In the genomic region with DNA sequence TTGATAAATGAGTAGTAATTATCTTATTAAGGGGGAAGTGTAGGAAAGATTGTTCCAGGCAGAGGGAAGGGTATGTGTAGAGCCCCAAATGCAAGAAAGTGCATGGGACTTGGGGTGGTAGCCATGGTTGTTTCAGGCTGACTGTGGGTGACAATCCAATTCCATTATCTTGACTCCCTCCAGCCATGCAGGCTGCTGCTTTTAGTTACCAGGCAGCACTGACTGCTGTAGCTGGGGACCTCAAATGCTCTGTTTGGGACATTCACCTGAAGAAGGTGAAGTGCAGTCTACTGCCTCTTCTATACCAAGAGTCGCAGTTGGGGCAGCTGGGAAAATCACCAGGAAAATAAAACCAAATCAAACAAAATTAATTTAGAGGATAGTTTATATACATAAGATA, we compare ENCODE assay signal across 29 cellular contexts.
"Had no signal": no experiment of that assay in that cellular context is flagged by ENCODE, and none has a peak within 500 bp of the region (broad histone marks: within the 10 kb centered on the region; RNA-seq: fewer than 3 reads in every experiment).

No MANE protein-coding gene starts in this region.

- H3K36me3 Mint-ChIP-seq: activated naive CD8-positive, alpha-beta T cell treated with anti-CD3 and anti-CD28 coated beads for 36 hours; brain; immature natural killer cell had no signal

- ATAC-seq: activated CD4-positive, CD25-positive, alpha-beta regulatory T cell treated with anti-CD3 and anti-CD28 coated beads, Interleukin-2, amount 50 U/mL, for 24 hours; left colon; sciatic nerve had no signal

- H3K27ac Mint-ChIP-seq: activated naive CD4-positive, alpha-beta T cell treated with anti-CD3 and anti-CD28 coated beads for 36 hours; activated naive CD8-positive, alpha-beta T cell treated with anti-CD3 and anti-CD28 coated beads for 36 hours; brain; endodermal cell; immature natural killer cell; progenitor cell of endocrine pancreas; T-helper 1 cell treated with Interleukin-12 subunit alpha and Interleukin-12 subunit beta and Interleukin-4 antibody, amounts not matched to agents 30 μg/mL and 1 μg/mL, for 36 hours had no signal

- H3K27me3 Mint-ChIP-seq: activated naive CD8-positive, alpha-beta T cell treated with anti-CD3 and anti-CD28 coated beads for 36 hours; brain had no signal

- H3K36me3 ChIP-seq: adrenal gland, esophagus squamous epithelium, transverse colon, WERI-Rb-1 had no signal

- H3K4me1 Mint-ChIP-seq: activated naive CD8-positive, alpha-beta T cell treated with anti-CD3 and anti-CD28 coated beads for 36 hours; immature natural killer cell had no signal

- H3K9me3 Mint-ChIP-seq: activated naive CD4-positive, alpha-beta T cell treated with anti-CD3 and anti-CD28 coated beads for 36 hours; endodermal cell; immature natural killer cell; nephron; T-helper 1 cell treated with Interleukin-12 subunit alpha and Interleukin-12 subunit beta and Interleukin-4 antibody, amounts not matched to agents 30 μg/mL and 1 μg/mL, for 36 hours had no signal

- H3K27me3 ChIP-seq: adrenal gland, esophagus squamous epithelium, hepatocyte, transverse colon had no signal

- DNase-seq: activated CD4-positive, alpha-beta T cell treated with anti-CD3 and anti-CD28 coated beads for 48 hours; activated CD4-positive, alpha-beta T cell treated with anti-CD3 and anti-CD28 coated beads, Interleukin-2, amount 50 U/mL, for 48 hours; activated CD8-positive, alpha-beta memory T cell treated with anti-CD3 and anti-CD28 coated beads for 24 hours; activated effector memory CD4-positive, alpha-beta T cell treated with Interleukin-2 at 50 U/mL for 16 hours; activated naive CD4-positive, alpha-beta T cell treated with anti-CD3 and anti-CD28 coated beads for 36 hours; activated naive CD8-positive, alpha-beta T cell treated with anti-CD3 and anti-CD28 coated beads for 36 hours; adrenal gland; aorta; cortex of kidney; endodermal cell; esophagus squamous epithelium; glutamatergic neuron; immature natural killer cell; kidney; left colon; mammary epithelial cell; small intestine; stimulated activated naive CD4-positive, alpha-beta T cell; SW 1271; T-helper 9 cell; transverse colon; WERI-Rb-1 had no signal

- H3K27ac ChIP-seq: transverse colon, WERI-Rb-1 had no signal

- H3K9me3 ChIP-seq: adrenal gland, esophagus squamous epithelium, transverse colon had no signal

- H3K4me3 Mint-ChIP-seq: activated naive CD4-positive, alpha-beta T cell treated with anti-CD3 and anti-CD28 coated beads for 36 hours; activated naive CD8-positive, alpha-beta T cell treated with anti-CD3 and anti-CD28 coated beads for 36 hours; brain; endodermal cell; immature natural killer cell; nephron; T-helper 1 cell treated with Interleukin-12 subunit alpha and Interleukin-12 subunit beta and Interleukin-4 antibody, amounts not matched to agents 30 μg/mL and 1 μg/mL, for 36 hours had no signal

- H3K4me3 ChIP-seq: adrenal gland, esophagus squamous epithelium, hepatocyte, transverse colon had no signal
